Comparison of ENCODE assay signal across 1 cellular context in genomic region chr17:69269174-69269998, GRCh38.
TF ChIP-seq lines count a peak whose summit lies in the region.

No MANE protein-coding gene starts in this region.

TF ChIP-seq in liver, 16 proteins besides CTCF, POLR2A, EP300 and RAD21 (continued from another document):
- TF ChIP-seq REST (IDR thresholded peaks at IDR 0.05) (no peak), FOXA1 (IDR thresholded peaks at IDR 0.05) (no peak), YY1 (IDR thresholded peaks at IDR 0.05) (peak; percentile 77), NR2F2 (IDR thresholded peaks at IDR 0.05) (no peak), SP1 (IDR thresholded peaks at IDR 0.05) (no peak), ATF3 (IDR thresholded peaks at IDR 0.05) (peak; percentile 48)
- TF ChIP-seq, protein P1, sequence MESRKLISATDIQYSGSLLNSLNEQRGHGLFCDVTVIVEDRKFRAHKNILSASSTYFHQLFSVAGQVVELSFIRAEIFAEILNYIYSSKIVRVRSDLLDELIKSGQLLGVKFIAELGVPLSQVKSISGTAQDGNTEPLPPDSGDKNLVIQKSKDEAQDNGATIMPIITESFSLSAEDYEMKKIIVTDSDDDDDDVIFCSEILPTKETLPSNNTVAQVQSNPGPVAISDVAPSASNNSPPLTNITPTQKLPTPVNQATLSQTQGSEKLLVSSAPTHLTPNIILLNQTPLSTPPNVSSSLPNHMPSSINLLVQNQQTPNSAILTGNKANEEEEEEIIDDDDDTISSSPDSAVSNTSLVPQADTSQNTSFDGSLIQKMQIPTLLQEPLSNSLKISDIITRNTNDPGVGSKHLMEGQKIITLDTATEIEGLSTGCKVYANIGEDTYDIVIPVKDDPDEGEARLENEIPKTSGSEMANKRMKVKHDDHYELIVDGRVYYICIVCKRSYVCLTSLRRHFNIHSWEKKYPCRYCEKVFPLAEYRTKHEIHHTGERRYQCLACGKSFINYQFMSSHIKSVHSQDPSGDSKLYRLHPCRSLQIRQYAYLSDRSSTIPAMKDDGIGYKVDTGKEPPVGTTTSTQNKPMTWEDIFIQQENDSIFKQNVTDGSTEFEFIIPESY (IDR thresholded peaks at IDR 0.05), result peak; percentile 56
